In genomic region chr5:69188811-69189161, GRCh38 we compare ENCODE assay signal across 8 cellular contexts. TPM values are rescaled to one million over a fixed set of nuclear protein-coding genes. Genes with fewer than 3 reads are reported as not detected.
DNase-seq lines count a peak whose midpoint lies in the region; ATAC-seq and TF ChIP-seq lines count a peak whose summit lies in the region.

No MANE protein-coding gene starts in this region.

- POLR2A ChIA-PET in activated CD4-positive, alpha-beta T cell treated with anti-CD3 and anti-CD28 coated beads for 36 hours (lab: Charles Lee), result interaction anchor here (1.5 to 2.1 kb wide), 2 partner anchors 22 to 95 kb away, joined by 6 to 11 read pairs; partner anchors contain the start of genes CCNB1 and SLC30A5

- peak; percentile 1 for ATAC-seq in activated CD4-positive, alpha-beta T cell treated with anti-CD3 and anti-CD28 coated beads for 36 hours
- ATAC-seq in activated naive CD4-positive, alpha-beta T cell treated with anti-CD3 and anti-CD28 coated beads, Interleukin-2, amount 50 U/mL, for 72 hours, result peak in 1 of 2 donors; percentile 1

- no peak for TF ChIP-seq CTCF in kidney epithelial cell (IDR thresholded peaks at IDR 0.05; ENCODE audit: insufficient read depth, low read length, poor library complexity, severe bottlenecking)

- CTCF ChIA-PET in activated CD4-positive, alpha-beta T cell treated with anti-CD3 and anti-CD28 coated beads for 36 hours (lab: Charles Lee), result no interaction called here

- WGBS in thymus, result 29% methylated on average over 8 of the region's 8 CpGs

- H3K27me3 Mint-ChIP-seq in activated CD4-positive, alpha-beta T cell treated with anti-CD3 and anti-CD28 coated beads for 36 hours, result no peaks in the 10 kb centered on the region

- H3K36me3 ChIP-seq in kidney epithelial cell (ENCODE audit: control insufficient read depth, insufficient read depth, low read length) (no peaks in the 10 kb centered on the region), thymus (ENCODE audit: control insufficient read depth, insufficient read depth) (no peaks in the 10 kb centered on the region)

- H3K27ac ChIP-seq in thymus (ENCODE audit: low read depth), result no peak overlapping the region

- H3K4me3 ChIP-seq in kidney epithelial cell (ENCODE audit: low read depth, low read length) (peak overlapping the region; percentile 66), thymus (ENCODE audit: low read length) (peak overlapping the region; percentile 93)

- no peaks in the 10 kb centered on the region for H3K9me3 Mint-ChIP-seq in activated CD4-positive, alpha-beta T cell treated with anti-CD3 and anti-CD28 coated beads for 36 hours (ENCODE audit: low read depth)
- H3K9me3 Mint-ChIP-seq in activated naive CD4-positive, alpha-beta T cell treated with anti-CD3 and anti-CD28 coated beads, Interleukin-2, amount 50 U/mL, for 72 hours, result no peaks in the 10 kb centered on the region

- no peaks in the 10 kb centered on the region for H3K27me3 ChIP-seq in kidney epithelial cell (ENCODE audit: control insufficient read depth, insufficient read depth, low read length)
- H3K27me3 ChIP-seq in thymus (ENCODE audit: control insufficient read depth, insufficient read depth), result no peaks in the 10 kb centered on the region

- H3K4me3 Mint-ChIP-seq in activated CD4-positive, alpha-beta T cell treated with anti-CD3 and anti-CD28 coated beads for 36 hours, result peak overlapping the region; percentile 96

- H3K4me1 ChIP-seq in thymus (ENCODE audit: control insufficient read depth, insufficient read depth, low read length), result peaks cover 8% of the 10 kb centered on the region

- peaks cover 8% of the 10 kb centered on the region for H3K4me1 Mint-ChIP-seq in activated CD4-positive, alpha-beta T cell treated with anti-CD3 and anti-CD28 coated beads for 36 hours

- H3K36me3 Mint-ChIP-seq in activated CD4-positive, alpha-beta T cell treated with anti-CD3 and anti-CD28 coated beads for 36 hours (ENCODE audit: low read depth), result peaks cover 13% of the 10 kb centered on the region
- H3K36me3 Mint-ChIP-seq in activated naive CD4-positive, alpha-beta T cell treated with anti-CD3 and anti-CD28 coated beads, Interleukin-2, amount 50 U/mL, for 72 hours, result peaks cover 8 to 12% of the 10 kb centered on the region in 2 donors

- intact Hi-C loops in activated CD4-positive, alpha-beta T cell treated with anti-CD3 and anti-CD28 coated beads for 36 hours (cut with DNase I, micrococcal nuclease), result loop anchor here (1.0 to 2.0 kb wide), 9 partner anchors 21 to 181 kb away; partner anchors contain the start of genes AK6 (in 2 of the 2), RAD17 (in 2 of the 2), TAF9 (in 2 of the 2) and CCDC125 (in 1 of the 2)

- no peak for DNase-seq in activated CD4-positive, alpha-beta T cell treated with anti-CD3 and anti-CD28 coated beads for 36 hours
- no peak for DNase-seq in activated CD4-positive, alpha-beta T cell treated with anti-CD3 and anti-CD28 coated beads, Interleukin-2, amount 50 U/mL, for 4 hours
- DNase-seq in activated naive CD4-positive, alpha-beta T cell treated with anti-CD3 and anti-CD28 coated beads, Interleukin-2, amount 50 U/mL, for 72 hours (ENCODE audit: low spot score in 2 of 2), result no peak
- DNase-seq in kidney epithelial cell (ENCODE audit: low read depth), result no peak
- DNase-seq in SW480 (ENCODE audit: low spot score), result no peak
- DNase-seq in H4 (ENCODE audit: low spot score), result no peak
- no peak for DNase-seq in stimulated activated CD4-positive, alpha-beta T cell treated with anti-CD3 and anti-CD28 coated beads, Interleukin-4, amount 100 ng/mL, for 4 hours

- no peaks in the 10 kb centered on the region for H3K9me3 ChIP-seq in thymus (ENCODE audit: control insufficient read depth)

- H3K27ac Mint-ChIP-seq in activated CD4-positive, alpha-beta T cell treated with anti-CD3 and anti-CD28 coated beads for 36 hours, result peak overlapping the region; percentile 99
- peak overlapping the region; percentile 92 to 94 for H3K27ac Mint-ChIP-seq in activated naive CD4-positive, alpha-beta T cell treated with anti-CD3 and anti-CD28 coated beads, Interleukin-2, amount 50 U/mL, for 72 hours

RNA-seq across cellular contexts. Expression of gene CENPH, which starts 0.6 kb away (rescaled TPM):
- 10 to 100 TPM; 96.0 to 98.3 TPM for total RNA-seq in activated CD4-positive, alpha-beta T cell treated with anti-CD3 and anti-CD28 coated beads for 36 hours
- total RNA-seq in activated naive CD4-positive, alpha-beta T cell treated with anti-CD3 and anti-CD28 coated beads, Interleukin-2, amount 50 U/mL, for 72 hours, result 10 to 100 TPM; 71.3 to 80.4 TPM
- total RNA-seq in kidney epithelial cell, result 11.5 and 13.3 TPM in 2 replicates
- polyA plus RNA-seq in thymus, result 9.4 TPM
- total RNA-seq in H4 (2014; rRNA removed; shearing (Covaris generic)), result 41.7 and 45.8 TPM in 2 replicates

RNA-seq across cellular contexts. Expression of gene CCNB1, which starts 21.8 kb away (rescaled TPM):
- total RNA-seq in activated CD4-positive, alpha-beta T cell treated with anti-CD3 and anti-CD28 coated beads for 36 hours, result 100 to 1,000 TPM; 163 to 205 TPM
- 100 to 1,000 TPM; 220 to 262 TPM for total RNA-seq in activated naive CD4-positive, alpha-beta T cell treated with anti-CD3 and anti-CD28 coated beads, Interleukin-2, amount 50 U/mL, for 72 hours
- total RNA-seq in kidney epithelial cell, result 32.6 and 34.0 TPM in 2 replicates
- polyA plus RNA-seq in thymus, result 23.7 TPM
- 513 and 514 TPM in 2 replicates for total RNA-seq in H4 (2014; rRNA removed; shearing (Covaris generic))

RNA-seq across cellular contexts. Expression of gene CDK7, which starts 45.9 kb away (rescaled TPM):
- total RNA-seq in activated CD4-positive, alpha-beta T cell treated with anti-CD3 and anti-CD28 coated beads for 36 hours, result 10 to 100 TPM; 47.0 to 47.8 TPM
- 10 to 100 TPM; 39.9 to 40.2 TPM for total RNA-seq in activated naive CD4-positive, alpha-beta T cell treated with anti-CD3 and anti-CD28 coated beads, Interleukin-2, amount 50 U/mL, for 72 hours
- total RNA-seq in kidney epithelial cell, result 50.3 and 52.8 TPM in 2 replicates
- 47.1 TPM for polyA plus RNA-seq in thymus
- total RNA-seq in H4 (2014; rRNA removed; shearing (Covaris generic)), result 48.7 and 63.9 TPM in 2 replicates
